Comparison of ENCODE assay signal across 30 cellular contexts in genomic region chr7:129012641-129013040, GRCh38.
"Had no signal": no experiment of that assay in that cellular context is flagged by ENCODE, and none has a peak within 500 bp of the region (broad histone marks: within the 10 kb centered on the region; RNA-seq: fewer than 3 reads in every experiment).

No MANE protein-coding gene starts in this region.

- H3K4me1 Mint-ChIP-seq: neural crest cell had no signal

- H3K27ac ChIP-seq: esophagus squamous epithelium, heart right ventricle, lower lobe of right lung, parathyroid adenoma, stomach, thoracic aorta, tibial nerve had no signal

- DNase-seq: cortex of kidney; effector memory CD8-positive, alpha-beta T cell; erythroblast; esophagus squamous epithelium; foreskin melanocyte; glutamatergic neuron; heart right ventricle; hippocampal formation; islet precursor cell; kidney glomerular epithelial cell; left ventricle myocardium superior; lower lobe of right lung; stimulated activated CD4-positive, alpha-beta T cell treated with anti-CD3 and anti-CD28 coated beads, Interleukin-12 subunit alpha, Interleukin-12 subunit beta, amount 100 ng/mL, for 4 hours; stimulated activated CD4-positive, alpha-beta T cell treated with anti-CD3 and anti-CD28 coated beads, Interleukin-1b, Interleukin-23, amount 100 ng/mL, for 48 hours; stimulated activated CD4-positive, alpha-beta T cell treated with anti-CD3 and anti-CD28 coated beads, Interleukin-4, amount 100 ng/mL, for 1 hour; stimulated activated CD8-positive, alpha-beta memory T cell treated with anti-CD3 and anti-CD28 coated beads, Interleukin-4, amount 100 ng/mL, for 48 hours; stimulated activated naive CD4-positive, alpha-beta T cell treated with Interleukin-2 at 50 U/mL for 16 hours; stomach; substantia nigra; upper lobe of left lung had no signal

- H3K9me3 ChIP-seq: esophagus squamous epithelium, heart right ventricle, lower lobe of right lung, stomach, thoracic aorta, tibial nerve, upper lobe of left lung had no signal

- H3K27me3 Mint-ChIP-seq: effector memory CD8-positive, alpha-beta T cell; natural killer cell treated with Interleukin-12 subunit alpha and Interleukin-12 subunit beta and Interleukin-15 and Interleukin-18, amount 100 ng/mL, for 72 hours; progenitor cell of endocrine pancreas had no signal

- H3K9ac ChIP-seq: parathyroid adenoma had no signal

- FAIRE-seq: endometrium, urothelium cell line had no signal

- H2AFZ ChIP-seq: parathyroid adenoma had no signal

- H3K4me3 ChIP-seq: esophagus squamous epithelium, heart right ventricle, lower lobe of right lung, smooth muscle cell, stomach, thoracic aorta, tibial nerve, upper lobe of left lung had no signal

- H3K9me3 Mint-ChIP-seq: effector memory CD8-positive, alpha-beta T cell; natural killer cell treated with Interleukin-12 subunit alpha and Interleukin-12 subunit beta and Interleukin-15 and Interleukin-18, amount 100 ng/mL, for 72 hours; neural crest cell had no signal

- H3K27ac Mint-ChIP-seq: effector memory CD8-positive, alpha-beta T cell; natural killer cell treated with Interleukin-12 subunit alpha and Interleukin-12 subunit beta and Interleukin-15 and Interleukin-18, amount 100 ng/mL, for 72 hours; progenitor cell of endocrine pancreas had no signal

- H3K27me3 ChIP-seq: esophagus squamous epithelium, heart right ventricle, stomach, tibial nerve, upper lobe of left lung had no signal

- ATAC-seq: effector memory CD8-positive, alpha-beta T cell; heart right ventricle; left ventricle myocardium superior; lower lobe of right lung; natural killer cell treated with Interleukin-12 subunit alpha and Interleukin-12 subunit beta and Interleukin-15 and Interleukin-18, amount 100 ng/mL, for 72 hours; sciatic nerve had no signal

- H3K4me3 Mint-ChIP-seq: effector memory CD8-positive, alpha-beta T cell; natural killer cell treated with Interleukin-12 subunit alpha and Interleukin-12 subunit beta and Interleukin-15 and Interleukin-18, amount 100 ng/mL, for 72 hours; neural crest cell had no signal

- H3K4me2 ChIP-seq: smooth muscle cell had no signal

- H3K4me1 ChIP-seq: lower lobe of right lung, parathyroid adenoma had no signal
